ENCODE assay signal across 11 cellular contexts in genomic region chr10:119132521-119133345, GRCh38. TPM values are rescaled to one million over a fixed set of nuclear protein-coding genes. Genes with fewer than 3 reads are reported as not detected.
A peak's percentile ranks its signal among the peaks of the same experiment; 100 is the strongest.
DNase-seq lines count a peak whose midpoint lies in the region; ATAC-seq and TF ChIP-seq lines count a peak whose summit lies in the region.
"Had no signal": no experiment of that assay in that cellular context is flagged by ENCODE, and none has a peak within 500 bp of the region (broad histone marks: within the 10 kb centered on the region; RNA-seq: fewer than 3 reads in every experiment).

No MANE protein-coding gene starts in this region.

- peak in 10 of 14 donors; percentile 1 to 77 (median 53) for DNase-seq in C1 segment of cervical spinal cord (lab: John Stamatoyannopoulos, UW)
- peak; percentile 91 for DNase-seq in cerebellar cortex (ENCODE audit: low spot score)
- DNase-seq in nephron progenitor cell = no peak
- DNase-seq in retina = no peak
- DNase-seq in omental fat pad (ENCODE audit: low spot score) = no peak
- DNase-seq in SHP77 (lab: John Stamatoyannopoulos, UW) = no peak
- DNase-seq: central memory CD4-positive, alpha-beta T cell; NCI-H446; thyroid gland had no signal

- no peaks in the 10 kb centered on the region for H3K27me3 Mint-ChIP-seq in nephron progenitor cell (ENCODE audit: low read depth, poor library complexity)

- peak overlapping the region; percentile 64 for H3K27ac Mint-ChIP-seq in nephron progenitor cell

- no peak for TF ChIP-seq CTCF in nephron progenitor cell (IDR thresholded peaks at IDR 0.05)
- TF ChIP-seq CTCF in omental fat pad (IDR thresholded peaks at IDR 0.05) = no peak

- peaks cover 7% of the 10 kb centered on the region for H3K4me1 Mint-ChIP-seq in nephron progenitor cell

- H3K4me3 Mint-ChIP-seq in nephron progenitor cell = no peak overlapping the region

- ATAC-seq in GM21619 (IDR thresholded peaks at IDR 0.05; ENCODE audit: unreplicated experiment) (no peak), omental fat pad (ENCODE audit: low FRiP score) (no peak)

- peaks cover 62% of the 10 kb centered on the region for H3K36me3 Mint-ChIP-seq in nephron progenitor cell (ENCODE audit: low read depth)

- H3K9me3 ChIP-seq in KOPT-K1 (ENCODE audit: insufficient read depth, low read length, poor library complexity, severe bottlenecking) = no peaks in the 10 kb centered on the region
- H3K9me3 ChIP-seq: thyroid gland had no signal

- H3K36me3 ChIP-seq in KOPT-K1 (ENCODE audit: insufficient read depth, low read length) = peaks cover 73% of the 10 kb centered on the region

- no peaks in the 10 kb centered on the region for H3K9me3 Mint-ChIP-seq in nephron progenitor cell

- H3K27ac ChIP-seq in KOPT-K1 (ENCODE audit: low read depth, low read length, poor library complexity, severe bottlenecking) = peak overlapping the region; percentile 100

RNA-seq across cellular contexts. Expression of gene DENND10, which starts 28.8 kb away (rescaled TPM):
- total RNA-seq in omental fat pad = 10 to 100 TPM; 37.9 to 68.4 (median 49.7) TPM

RNA-seq across cellular contexts. Expression of gene SFXN4, which starts 32.8 kb away (rescaled TPM):
- total RNA-seq in omental fat pad = 10 to 100 TPM; 17.1 to 30.1 (median 24.2) TPM

RNA-seq across cellular contexts. Expression of gene PRDX3, which starts 45.9 kb away (rescaled TPM):
- 100 to 1,000 TPM; 125 to 201 (median 156) TPM for total RNA-seq in omental fat pad

RNA-seq across cellular contexts. Expression of gene EIF3A, which starts 52.1 kb away (rescaled TPM):
- total RNA-seq in omental fat pad = 100 to 1,000 TPM; 119 to 228 (median 158) TPM

Comparison
In these comparisons a context has a peak if more than half of its experiments do, and no peak if none do; other contexts are left out.
1. DNase-seq: peak in C1 segment of cervical spinal cord (10 of 14) and cerebellar cortex (single experiment); none in nephron progenitor cell (single experiment), retina (single experiment), omental fat pad (single experiment) and SHP77 (0 of 2).